ENCODE assay signal across 1 cellular context in the genomic region with DNA sequence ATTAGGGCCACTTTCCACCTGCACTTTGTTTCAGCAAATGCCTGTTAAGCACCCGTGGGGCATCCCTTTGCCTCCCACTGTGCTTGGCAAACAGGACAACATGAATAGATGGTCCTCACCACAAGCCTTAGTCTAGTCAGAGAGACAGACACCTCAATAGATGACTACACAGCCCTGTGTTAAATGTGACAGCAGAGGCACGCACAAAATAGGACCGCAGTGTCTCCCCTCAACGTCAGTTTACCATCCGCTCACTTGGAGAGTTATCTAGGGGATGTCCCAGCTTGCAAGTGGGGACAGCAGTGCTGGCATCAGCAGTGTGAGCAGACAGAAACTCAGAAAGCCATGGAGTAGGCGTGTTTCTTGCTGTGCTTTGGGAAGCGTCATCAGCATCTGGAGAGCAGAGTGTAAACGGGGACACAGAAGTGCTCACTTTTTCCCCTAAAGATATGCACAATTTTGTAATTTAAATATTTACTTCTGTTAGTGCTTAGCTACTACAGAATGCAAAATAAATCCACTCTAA.
TF ChIP-seq lines count a peak whose summit lies in the region.

No MANE protein-coding gene starts in this region.

TF ChIP-seq in A549, 52 proteins besides CTCF, POLR2A, EP300 and RAD21:
- TF ChIP-seq, protein P1, sequence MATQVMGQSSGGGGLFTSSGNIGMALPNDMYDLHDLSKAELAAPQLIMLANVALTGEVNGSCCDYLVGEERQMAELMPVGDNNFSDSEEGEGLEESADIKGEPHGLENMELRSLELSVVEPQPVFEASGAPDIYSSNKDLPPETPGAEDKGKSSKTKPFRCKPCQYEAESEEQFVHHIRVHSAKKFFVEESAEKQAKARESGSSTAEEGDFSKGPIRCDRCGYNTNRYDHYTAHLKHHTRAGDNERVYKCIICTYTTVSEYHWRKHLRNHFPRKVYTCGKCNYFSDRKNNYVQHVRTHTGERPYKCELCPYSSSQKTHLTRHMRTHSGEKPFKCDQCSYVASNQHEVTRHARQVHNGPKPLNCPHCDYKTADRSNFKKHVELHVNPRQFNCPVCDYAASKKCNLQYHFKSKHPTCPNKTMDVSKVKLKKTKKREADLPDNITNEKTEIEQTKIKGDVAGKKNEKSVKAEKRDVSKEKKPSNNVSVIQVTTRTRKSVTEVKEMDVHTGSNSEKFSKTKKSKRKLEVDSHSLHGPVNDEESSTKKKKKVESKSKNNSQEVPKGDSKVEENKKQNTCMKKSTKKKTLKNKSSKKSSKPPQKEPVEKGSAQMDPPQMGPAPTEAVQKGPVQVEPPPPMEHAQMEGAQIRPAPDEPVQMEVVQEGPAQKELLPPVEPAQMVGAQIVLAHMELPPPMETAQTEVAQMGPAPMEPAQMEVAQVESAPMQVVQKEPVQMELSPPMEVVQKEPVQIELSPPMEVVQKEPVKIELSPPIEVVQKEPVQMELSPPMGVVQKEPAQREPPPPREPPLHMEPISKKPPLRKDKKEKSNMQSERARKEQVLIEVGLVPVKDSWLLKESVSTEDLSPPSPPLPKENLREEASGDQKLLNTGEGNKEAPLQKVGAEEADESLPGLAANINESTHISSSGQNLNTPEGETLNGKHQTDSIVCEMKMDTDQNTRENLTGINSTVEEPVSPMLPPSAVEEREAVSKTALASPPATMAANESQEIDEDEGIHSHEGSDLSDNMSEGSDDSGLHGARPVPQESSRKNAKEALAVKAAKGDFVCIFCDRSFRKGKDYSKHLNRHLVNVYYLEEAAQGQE (IDR thresholded peaks at IDR 0.05) = no peak
- no peak for TF ChIP-seq CHD4 (IDR thresholded peaks at IDR 0.05; ENCODE audit: borderline replicate concordance)
- TF ChIP-seq FOXS1 (CRISPR knock-in tag; IDR thresholded peaks at IDR 0.05) = no peak
